In the genomic region with DNA sequence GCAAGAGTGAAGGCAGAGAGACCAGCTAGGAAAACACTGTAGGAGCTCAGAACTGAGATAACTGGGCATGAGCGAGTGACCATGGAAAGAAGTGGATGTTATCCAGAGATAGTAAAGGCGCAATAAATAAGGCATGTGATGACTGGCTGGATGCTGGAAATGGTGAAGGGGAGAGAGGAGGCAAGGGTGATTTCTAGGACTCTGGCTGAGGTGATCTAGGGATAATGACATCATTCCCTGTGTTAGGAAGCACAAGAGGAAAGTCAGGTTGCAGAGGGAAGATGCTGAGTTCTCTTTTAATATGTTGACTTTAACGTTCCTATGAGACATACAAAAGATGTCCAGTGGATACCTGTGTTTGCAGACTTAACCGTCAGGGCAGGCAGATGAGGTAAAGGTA, we compare ENCODE assay signal across 29 cellular contexts.
"Had no signal": no experiment of that assay in that cellular context is flagged by ENCODE, and none has a peak within 500 bp of the region (broad histone marks: within the 10 kb centered on the region; RNA-seq: fewer than 3 reads in every experiment).

No MANE protein-coding gene starts in this region.

- H3K4me2 ChIP-seq: smooth muscle cell had no signal

- H3K79me2 ChIP-seq: parathyroid adenoma had no signal

- H3K9me3 ChIP-seq: neutrophil, ovary, psoas muscle, spleen, suprapubic skin, testis, tibial artery, transverse colon, upper lobe of right lung, uterus had no signal

- H3K4me3 ChIP-seq: ovary, psoas muscle, skin epidermis, smooth muscle cell, spleen, suprapubic skin, testis, tibial artery, transverse colon, upper lobe of right lung, uterus had no signal

- H3K27ac ChIP-seq: neutrophil, ovary, parathyroid adenoma, psoas muscle, skin epidermis, spleen, suprapubic skin, testis, tibial artery, transverse colon, upper lobe of right lung, uterus had no signal

- H3K4me1 ChIP-seq: parathyroid adenoma, psoas muscle, spleen, suprapubic skin, testis, tibial artery, transverse colon, upper lobe of right lung, uterus had no signal

- H3K9ac ChIP-seq: parathyroid adenoma had no signal

- DNase-seq: naive thymus-derived CD8-positive, alpha-beta T cell; nephron progenitor cell; nucleus accumbens; ovary; psoas muscle; right cardiac atrium; spleen; stimulated activated CD4-positive, alpha-beta T cell treated with anti-CD3 and anti-CD28 coated beads, Interleukin-12 subunit alpha, Interleukin-12 subunit beta, amount 100 ng/mL, for 4 hours; stimulated activated CD4-positive, alpha-beta T cell treated with anti-CD3 and anti-CD28 coated beads, Interleukin-1b, Interleukin-23, amount 100 ng/mL, for 48 hours; stimulated activated CD4-positive, alpha-beta T cell treated with anti-CD3 and anti-CD28 coated beads, Interleukin-4, amount 100 ng/mL, for 1 hour; stimulated activated CD4-positive, alpha-beta T cell treated with anti-CD3 and anti-CD28 coated beads, Interleukin-4, amount 100 ng/mL, for 4 hours; stimulated activated CD8-positive, alpha-beta memory T cell treated with anti-CD3 and anti-CD28 coated beads, Interleukin-4, amount 100 ng/mL, for 48 hours; stimulated activated naive CD4-positive, alpha-beta T cell; stimulated activated naive CD8-positive, alpha-beta T cell treated with anti-CD3 and anti-CD28 coated beads, Interleukin-15, amount 100 ng/mL, for 72 hours; stimulated activated naive CD8-positive, alpha-beta T cell treated with anti-CD3 and anti-CD28 coated beads, Interleukin-15, Interleukin-2, amounts not matched to agents 100 U/mL and 50 U/mL, for 24 hours; substantia nigra; testis; tibial artery; transverse colon; upper lobe of right lung; uterus had no signal

- H2AFZ ChIP-seq: parathyroid adenoma had no signal

- H3K27me3 ChIP-seq: ovary, spleen, suprapubic skin, testis, tibial artery, transverse colon, upper lobe of right lung, uterus had no signal

- ATAC-seq: naive thymus-derived CD8-positive, alpha-beta T cell; natural killer cell treated with Interleukin-12 subunit alpha and Interleukin-12 subunit beta and Interleukin-15 and Interleukin-18, amount 100 ng/mL, for 72 hours; psoas muscle; right cardiac atrium; sciatic nerve; stimulated activated memory B cell treated with anti-CD40 and anti-IgM and Interleukin-4, amounts not matched to agents 10 μg/mL and 1 μg/mL and 100 μg/mL, for 72 hours; stimulated activated naive CD8-positive, alpha-beta T cell treated with anti-CD3 and anti-CD28 coated beads, Interleukin-15, amount 100 ng/mL, for 72 hours; stimulated activated naive CD8-positive, alpha-beta T cell treated with anti-CD3 and anti-CD28 coated beads, Interleukin-15, Interleukin-2, amounts not matched to agents 100 U/mL and 50 U/mL, for 24 hours; upper lobe of right lung had no signal

- H3K36me3 ChIP-seq: neutrophil, ovary, spleen, suprapubic skin, tibial artery, transverse colon, upper lobe of right lung, uterus had no signal
